ENCODE assay signal across 8 cellular contexts in genomic region chr10:43304687-43305333, GRCh38. TPM values are rescaled to one million over a fixed set of nuclear protein-coding genes. Genes with fewer than 3 reads are reported as not detected.
A peak's percentile ranks its signal among the peaks of the same experiment; 100 is the strongest.
DNase-seq lines count a peak whose midpoint lies in the region.

No MANE protein-coding gene starts in this region.

- H3K36me3 ChIP-seq in MG63, result no peaks in the 10 kb centered on the region
- no peaks in the 10 kb centered on the region for H3K36me3 ChIP-seq in effector memory CD4-positive, alpha-beta T cell (ENCODE audit: control insufficient read depth, insufficient read depth, low read length)

- peak overlapping the region; percentile 56 for H3K27ac Mint-ChIP-seq in activated CD4-positive, alpha-beta memory T cell treated with anti-CD3 and anti-CD28 coated beads, Interleukin-2, amount 10 ng/mL, durations not matched to agents 7 days and 5 days

- H3K4me1 ChIP-seq in effector memory CD4-positive, alpha-beta T cell (ENCODE audit: control insufficient read depth, insufficient read depth, low read length, poor library complexity, severe bottlenecking), result peaks cover 17% of the 10 kb centered on the region

- H3K27me3 ChIP-seq in MG63, result peaks cover 14% of the 10 kb centered on the region
- no peaks in the 10 kb centered on the region for H3K27me3 ChIP-seq in effector memory CD4-positive, alpha-beta T cell (replicated peaks; ENCODE audit: control insufficient read depth, insufficient read depth, low read length, poor library complexity, severe bottlenecking)

- peak overlapping the region; percentile 35 for H3K27ac ChIP-seq in effector memory CD4-positive, alpha-beta T cell (ENCODE audit: insufficient read depth, low read length, poor library complexity, severe bottlenecking)

- peaks cover 4% of the 10 kb centered on the region for H3K9me3 Mint-ChIP-seq in activated CD4-positive, alpha-beta memory T cell treated with anti-CD3 and anti-CD28 coated beads, Interleukin-2, amount 10 ng/mL, durations not matched to agents 7 days and 5 days

- peaks cover 16% of the 10 kb centered on the region for H3K27me3 Mint-ChIP-seq in activated CD4-positive, alpha-beta memory T cell treated with anti-CD3 and anti-CD28 coated beads, Interleukin-2, amount 10 ng/mL, durations not matched to agents 7 days and 5 days

- peaks cover 2% of the 10 kb centered on the region; the same call in 1 of the 2 replicates for H3K9me3 ChIP-seq in MG63
- H3K9me3 ChIP-seq in effector memory CD4-positive, alpha-beta T cell (ENCODE audit: control insufficient read depth, low read length), result no peaks in the 10 kb centered on the region

- peak overlapping the region; percentile 65 for H3K4me3 Mint-ChIP-seq in activated CD4-positive, alpha-beta memory T cell treated with anti-CD3 and anti-CD28 coated beads, Interleukin-2, amount 10 ng/mL, durations not matched to agents 7 days and 5 days

- peak; percentile 26 for DNase-seq in CMK (ENCODE audit: low read depth)
- DNase-seq in MG63, result peak; percentile 75
- DNase-seq in activated CD4-positive, alpha-beta memory T cell treated with anti-CD3 and anti-CD28 coated beads, Interleukin-2, amount 10 ng/mL, durations not matched to agents 7 days and 5 days, result peak; percentile 65
- peak; percentile 29 to 38 (median 35) for DNase-seq in effector memory CD4-positive, alpha-beta T cell
- DNase-seq in medulla oblongata (ENCODE audit: extremely low spot score), result peak; percentile 59
- DNase-seq in stimulated activated CD4-positive, alpha-beta T cell treated with anti-CD3 and anti-CD28 coated beads, TNF-alpha, amount 100 ng/mL, for 1 hour (ENCODE audit: low read depth in 3 of 3, low spot score in 1 of 3), result peak; percentile 9 to 41 (median 23)
- DNase-seq in NCI-H2081 treated with DMSO at 0.1 percent for 48 hours (lab: John Stamatoyannopoulos, UW), result no peak
- no peak for DNase-seq in GM19240 (ENCODE audit: insufficient read length, low spot score)

- POLR2A ChIA-PET in activated CD4-positive, alpha-beta memory T cell treated with anti-CD3 and anti-CD28 coated beads, Interleukin-2, amount 10 ng/mL, durations not matched to agents 7 days and 5 days (lab: Charles Lee), result interaction anchor here (1.2 to 4.8 kb wide), 6 partner anchors 12 to 167 kb away, joined by 3 to 28 read pairs (median 6); partner anchors contain the start of gene CSGALNACT2

- peaks cover 24% of the 10 kb centered on the region for H3K36me3 Mint-ChIP-seq in activated CD4-positive, alpha-beta memory T cell treated with anti-CD3 and anti-CD28 coated beads, Interleukin-2, amount 10 ng/mL, durations not matched to agents 7 days and 5 days (ENCODE audit: low read depth)

- CTCF ChIA-PET in activated CD4-positive, alpha-beta memory T cell treated with anti-CD3 and anti-CD28 coated beads, Interleukin-2, amount 10 ng/mL, durations not matched to agents 7 days and 5 days (lab: Charles Lee), result interaction anchor here (0.7 to 1.4 kb wide), 4 partner anchors 9 to 100 kb away, joined by 3 to 6 read pairs (median 4); no protein-coding TSS in a partner anchor

- H3K4me1 Mint-ChIP-seq in activated CD4-positive, alpha-beta memory T cell treated with anti-CD3 and anti-CD28 coated beads, Interleukin-2, amount 10 ng/mL, durations not matched to agents 7 days and 5 days, result peaks cover 59% of the 10 kb centered on the region

- peak overlapping the region; percentile 41 for H3K4me3 ChIP-seq in MG63
- peak overlapping the region; percentile 50 for H3K4me3 ChIP-seq in effector memory CD4-positive, alpha-beta T cell (ENCODE audit: insufficient read depth, low read depth, low read length, poor library complexity, severe bottlenecking)

RNA-seq across cellular contexts. Expression of gene RASGEF1A, which starts 37.9 kb away (rescaled TPM):
- total RNA-seq in MG63 (2014; rRNA removed; shearing (Covaris generic); ENCODE audit: low replicate concordance), result 0.30 TPM in 1 of 2 replicates, not detected in the other
- total RNA-seq in activated CD4-positive, alpha-beta memory T cell treated with anti-CD3 and anti-CD28 coated beads, Interleukin-2, amount 10 ng/mL, durations not matched to agents 7 days and 5 days, result 1 to 10 TPM; 4.4 to 6.6 TPM

Comparison
In these comparisons a context has a peak if more than half of its experiments do, and no peak if none do; other contexts are left out.
1. DNase-seq: peak in CMK (single experiment), MG63 (single experiment), activated CD4-positive, alpha-beta memory T cell treated with anti-CD3 and anti-CD28 coated beads, Interleukin-2, amount 10 ng/mL, durations not matched to agents 7 days and 5 days (single experiment), effector memory CD4-positive, alpha-beta T cell (3 of 3), medulla oblongata (single experiment) and stimulated activated CD4-positive, alpha-beta T cell treated with anti-CD3 and anti-CD28 coated beads, TNF-alpha, amount 100 ng/mL, for 1 hour (3 of 3); none in NCI-H2081 treated with DMSO at 0.1 percent for 48 hours (single experiment) and GM19240 (single experiment).